In the genomic region with DNA sequence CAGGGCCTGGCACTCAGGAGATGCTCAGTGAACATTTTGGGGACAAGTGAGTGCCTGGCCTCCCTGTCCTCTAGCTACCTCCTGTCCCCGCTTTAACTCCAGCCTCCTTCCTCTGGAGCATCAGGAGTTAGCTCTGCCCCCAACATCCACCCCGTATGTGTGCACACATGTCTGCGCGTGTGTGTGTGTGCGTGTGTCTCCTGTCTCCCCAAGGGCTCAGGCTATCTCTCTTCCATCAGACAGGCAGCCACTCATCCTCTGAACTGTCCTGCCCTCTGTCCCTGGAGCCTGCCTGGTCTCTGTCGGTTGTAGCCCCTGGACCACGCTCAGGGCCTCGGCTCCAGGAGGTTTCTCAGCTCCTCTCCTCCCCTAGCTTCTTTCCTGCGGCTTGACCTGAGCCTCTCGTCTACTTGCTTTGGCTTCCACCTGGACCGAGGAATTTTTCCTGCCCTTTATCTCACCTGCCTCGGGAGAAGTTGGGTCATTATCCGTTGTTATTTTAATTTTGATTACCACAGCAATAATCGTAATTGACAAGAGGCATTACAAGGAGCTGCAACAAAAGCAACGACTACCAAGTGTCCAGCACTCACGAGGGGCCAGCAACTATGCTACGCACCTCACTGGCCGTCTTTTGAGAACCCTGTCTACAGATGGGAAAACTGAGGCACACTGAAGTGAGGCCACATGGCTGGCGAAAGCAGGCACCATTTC, we compare ENCODE assay signal across 22 cellular contexts. TPM values are rescaled to one million over a fixed set of nuclear protein-coding genes. Genes with fewer than 3 reads are reported as not detected.
DNase-seq lines count a peak whose midpoint lies in the region; ATAC-seq, FAIRE-seq and TF ChIP-seq lines count a peak whose summit lies in the region.
"Had no signal": no experiment of that assay in that cellular context is flagged by ENCODE, and none has a peak within 500 bp of the region (broad histone marks: within the 10 kb centered on the region; RNA-seq: fewer than 3 reads in every experiment).

No MANE protein-coding gene starts in this region.

- no peak for TF ChIP-seq RAD21 in HepG2 (CRISPR knock-in tag; IDR thresholded peaks at IDR 0.05)

- H3K27me3 ChIP-seq in HepG2 (ENCODE audit: control insufficient read depth in 1 of 2, insufficient read depth in 2 of 2, low read length in 2 of 2) (no peaks in the 10 kb centered on the region), right lobe of liver (no peaks in the 10 kb centered on the region), lower lobe of right lung (ENCODE audit: low read depth) (no peaks in the 10 kb centered on the region), upper lobe of left lung (no peaks in the 10 kb centered on the region), Karpas-422 (ENCODE audit: low read length) (no peaks in the 10 kb centered on the region)
- H3K27me3 ChIP-seq: foreskin keratinocyte, neural progenitor cell had no signal

- intact Hi-C loops in HepG2 (cut with micrococcal nuclease; ENCODE audit: unreplicated experiment) (no loop called here), right lobe of liver (cut with DNase I) (no loop called here), lower lobe of right lung (cut with DNase I) (no loop called here)

- H2AFZ ChIP-seq in HepG2 (ENCODE audit: low read length), result no peak overlapping the region
- H2AFZ ChIP-seq in Karpas-422 (ENCODE audit: low read length), result no peak overlapping the region
- H2AFZ ChIP-seq: neural progenitor cell had no signal

- no peak for TF ChIP-seq POLR2A in HepG2 (IDR thresholded peaks at IDR 0.05; ENCODE audit: insufficient read depth in 1 of 2, low read depth in 2 of 2, low read length in 2 of 2)
- TF ChIP-seq POLR2A in right lobe of liver (IDR thresholded peaks at IDR 0.05), result no peak
- TF ChIP-seq POLR2A in upper lobe of left lung (IDR thresholded peaks at IDR 0.05), result no peak

- DNase-seq in HepG2 (ENCODE audit: low spot score) (no peak), right lobe of liver (no peak), T-helper 17 cell (no peak), lower lobe of right lung (no peak), upper lobe of left lung (no peak), Karpas-422 (no peak), NCI-H1436 (lab: John Stamatoyannopoulos, UW) (no peak)
- no peak for DNase-seq in activated CD8-positive, alpha-beta memory T cell treated with anti-CD3 and anti-CD28 coated beads, Interleukin-2, amount 10 ng/mL, durations not matched to agents 7 days and 5 days
- DNase-seq: activated CD8-positive, alpha-beta memory T cell treated with anti-CD3 and anti-CD28 coated beads, Interleukin-2, amount 50 U/mL, for 4 hours; Calu3; caudate nucleus; erythroblast; foreskin keratinocyte; GOT3; mesenchymal stem cell; NCI-H1092; NCI-H2029 treated with DMSO at 0.1 percent for 48 hours; tibial artery had no signal

- no peaks in the 10 kb centered on the region for H3K9me3 Mint-ChIP-seq in activated CD8-positive, alpha-beta memory T cell treated with anti-CD3 and anti-CD28 coated beads, Interleukin-2, amount 10 ng/mL, durations not matched to agents 7 days and 5 days (ENCODE audit: low read depth)
- H3K9me3 Mint-ChIP-seq: neural progenitor cell; stimulated activated naive CD8-positive, alpha-beta T cell treated with anti-CD3 and anti-CD28 coated beads, Interleukin-15, Interleukin-2, amounts not matched to agents 100 ng/mL and 50 ng/mL, for 24 hours had no signal

- H3K36me3 ChIP-seq in HepG2 (replicated peaks in 1 of 2; ENCODE audit: control insufficient read depth in 1 of 2, insufficient read depth in 2 of 2, low read length in 2 of 2) (no peaks in the 10 kb centered on the region), right lobe of liver (no peaks in the 10 kb centered on the region), lower lobe of right lung (peaks cover 45% of the 10 kb centered on the region), upper lobe of left lung (peaks cover 5 to 47% (median 24%) of the 10 kb centered on the region in 4 donors), Karpas-422 (ENCODE audit: insufficient read depth, low read length) (no peaks in the 10 kb centered on the region)
- H3K36me3 ChIP-seq: neural progenitor cell had no signal

- H3K79me2 ChIP-seq in HepG2 (ENCODE audit: insufficient read depth, low read length) (no peaks in the 10 kb centered on the region), Karpas-422 (ENCODE audit: low read length) (no peaks in the 10 kb centered on the region)

- H3K36me3 Mint-ChIP-seq in T-helper 17 cell (ENCODE audit: low read depth), result peaks cover 6% of the 10 kb centered on the region
- H3K36me3 Mint-ChIP-seq in activated CD8-positive, alpha-beta memory T cell treated with anti-CD3 and anti-CD28 coated beads, Interleukin-2, amount 10 ng/mL, durations not matched to agents 7 days and 5 days, result no peaks in the 10 kb centered on the region

- BruUV-seq in HepG2 (replicated peaks; lab: Mats Ljungman, UMichigan), result no TSS peak

- no peak for FAIRE-seq in HepG2 (lab: Jason Lieb, UNC)

- in situ Hi-C loops in HepG2 (cut with HindIII; ENCODE audit: extremely low pct_ligation_motif_present, low pct_unique_long_range_greater_than_20kb), result no loop called here

- peak overlapping the region; percentile 76 for H3K4me3 Mint-ChIP-seq in T-helper 17 cell
- no peak overlapping the region for H3K4me3 Mint-ChIP-seq in activated CD8-positive, alpha-beta memory T cell treated with anti-CD3 and anti-CD28 coated beads, Interleukin-2, amount 10 ng/mL, durations not matched to agents 7 days and 5 days
- H3K4me3 Mint-ChIP-seq: neural progenitor cell had no signal

- H3K9me2 ChIP-seq in Karpas-422 (replicated peaks; ENCODE audit: insufficient read depth, low read length), result no peaks in the 10 kb centered on the region

- H3K9ac ChIP-seq in HepG2 (ENCODE audit: insufficient read depth, low read depth, low read length) (no peak overlapping the region), Karpas-422 (ENCODE audit: low read length) (no peak overlapping the region)
- H3K9ac ChIP-seq: neural progenitor cell had no signal

- peak overlapping the region; percentile 47 for H3K27ac Mint-ChIP-seq in T-helper 17 cell
- H3K27ac Mint-ChIP-seq in activated CD8-positive, alpha-beta memory T cell treated with anti-CD3 and anti-CD28 coated beads, Interleukin-2, amount 10 ng/mL, durations not matched to agents 7 days and 5 days, result no peak overlapping the region
- H3K27ac Mint-ChIP-seq: neural progenitor cell; stimulated activated naive CD8-positive, alpha-beta T cell treated with anti-CD3 and anti-CD28 coated beads, Interleukin-15, Interleukin-2, amounts not matched to agents 100 ng/mL and 50 ng/mL, for 24 hours had no signal

- TF ChIP-seq CTCF in HepG2 (CRISPR knock-in tag; IDR thresholded peaks at IDR 0.05) (no peak), right lobe of liver (IDR thresholded peaks at IDR 0.05) (no peak), lower lobe of right lung (IDR thresholded peaks at IDR 0.05) (no peak), upper lobe of left lung (IDR thresholded peaks at IDR 0.05) (no peak)

- no peaks in the 10 kb centered on the region for H4K20me1 ChIP-seq in HepG2 (ENCODE audit: insufficient read depth, low read length)
- H4K20me1 ChIP-seq in Karpas-422 (ENCODE audit: insufficient read depth, low read depth, low read length), result no peaks in the 10 kb centered on the region

- no peak for TF ChIP-seq EP300 in HepG2 (IDR thresholded peaks at IDR 0.05; ENCODE audit: low read depth in 2 of 2, low read length in 2 of 2)
- TF ChIP-seq EP300 in HepG2 (CRISPR knock-in tag; IDR thresholded peaks at IDR 0.05; ENCODE audit: borderline replicate concordance), result no peak
- no peak for TF ChIP-seq EP300 in upper lobe of left lung (IDR thresholded peaks at IDR 0.05)

- H3K27ac ChIP-seq in HepG2 (ENCODE audit: extremely low read length, insufficient read depth, low read length) (no peak overlapping the region), right lobe of liver (no peak overlapping the region), lower lobe of right lung (peak overlapping the region; percentile 71), upper lobe of left lung (peak overlapping the region in 3 of 4 donors; percentile 48 to 80 (median 80)), Karpas-422 (ENCODE audit: low read length) (no peak overlapping the region)
- H3K27ac ChIP-seq: foreskin keratinocyte, neural progenitor cell, RWPE1, tibial artery had no signal

- H3K4me2 ChIP-seq in HepG2 (ENCODE audit: low read depth, low read length) (no peak overlapping the region), Karpas-422 (ENCODE audit: low read depth, low read length, poor library complexity, severe bottlenecking) (no peak overlapping the region)
- H3K4me2 ChIP-seq: neural progenitor cell had no signal

- H3K4me3 ChIP-seq in HepG2 (replicated peaks in 1 of 3; ENCODE audit: insufficient read depth in 1 of 3, low read depth in 2 of 3, low read length in 3 of 3), result no peak overlapping the region
- H3K4me3 ChIP-seq in right lobe of liver, result no peak overlapping the region
- no peak overlapping the region for H3K4me3 ChIP-seq in lower lobe of right lung
- no peak overlapping the region for H3K4me3 ChIP-seq in upper lobe of left lung
- no peak overlapping the region for H3K4me3 ChIP-seq in Karpas-422 (ENCODE audit: low read length)
- H3K4me3 ChIP-seq: neural progenitor cell, skin epidermis, tibial artery had no signal

- H3K4me1 ChIP-seq in HepG2 (ENCODE audit: insufficient read depth, low read length), result no peaks in the 10 kb centered on the region
- H3K4me1 ChIP-seq in right lobe of liver, result no peaks in the 10 kb centered on the region
- peaks cover 20% of the 10 kb centered on the region for H3K4me1 ChIP-seq in lower lobe of right lung
- peaks cover 16 to 25% (median 21%) of the 10 kb centered on the region in 4 donors for H3K4me1 ChIP-seq in upper lobe of left lung
- no peaks in the 10 kb centered on the region for H3K4me1 ChIP-seq in Karpas-422 (ENCODE audit: low read length)
- H3K4me1 ChIP-seq: foreskin keratinocyte, tibial artery had no signal

- CTCF ChIA-PET in HepG2 (lab: Yijun Ruan, JAX; ENCODE audit: low intra/inter-chr PET ratio, low total read pairs), result no interaction called here
- CTCF ChIA-PET in activated CD8-positive, alpha-beta memory T cell treated with anti-CD3 and anti-CD28 coated beads, Interleukin-2, amount 10 ng/mL, durations not matched to agents 7 days and 5 days (lab: Charles Lee), result interaction anchor here (1.0 to 2.9 kb wide), 4 partner anchors 20 to 180 kb away, joined by 3 to 14 read pairs (median 4); a partner anchor contains a TSS

- POLR2A ChIA-PET in HepG2 (lab: Yijun Ruan, JAX), result interaction anchor here (1.1 kb wide), 1 partner anchor 32 kb away, joined by 4 read pairs; a partner anchor contains a TSS

- no peak for ATAC-seq in HepG2
- no peak for ATAC-seq in right lobe of liver
- ATAC-seq in T-helper 17 cell, result no peak
- no peak for ATAC-seq in lower lobe of right lung
- no peak for ATAC-seq in upper lobe of left lung (ENCODE audit: low FRiP score in 2 of 2)
- ATAC-seq in activated CD8-positive, alpha-beta memory T cell treated with anti-CD3 and anti-CD28 coated beads, Interleukin-2, amount 10 ng/mL, durations not matched to agents 7 days and 5 days, result no peak
- ATAC-seq: foreskin keratinocyte had no signal

- WGBS in HepG2 (ENCODE audit: low lambda C conversion rate), result 75% methylated on average over 18 of the region's 19 CpGs
- WGBS in right lobe of liver (ENCODE audit: insufficient coverage, low coverage, low lambda C conversion rate, missing lambda C conversion rate), result 72% methylated on average over 16 of the region's 19 CpGs
- 85 to 89% methylated on average over 19 of the region's 19 CpGs for WGBS in upper lobe of left lung, 2 donors

- H3K4me1 Mint-ChIP-seq in T-helper 17 cell, result peaks cover 30% of the 10 kb centered on the region
- H3K4me1 Mint-ChIP-seq in activated CD8-positive, alpha-beta memory T cell treated with anti-CD3 and anti-CD28 coated beads, Interleukin-2, amount 10 ng/mL, durations not matched to agents 7 days and 5 days, result peaks cover 22% of the 10 kb centered on the region

- H3K9me3 ChIP-seq in HepG2 (ENCODE audit: low read length), result no peaks in the 10 kb centered on the region
- H3K9me3 ChIP-seq in right lobe of liver, result no peaks in the 10 kb centered on the region
- H3K9me3 ChIP-seq in T-helper 17 cell (ENCODE audit: control insufficient read depth, low read length, poor library complexity, severe bottlenecking), result no peaks in the 10 kb centered on the region
- no peaks in the 10 kb centered on the region for H3K9me3 ChIP-seq in lower lobe of right lung
- H3K9me3 ChIP-seq in upper lobe of left lung, result no peaks in the 10 kb centered on the region
- no peaks in the 10 kb centered on the region for H3K9me3 ChIP-seq in Karpas-422 (ENCODE audit: low read length)
- H3K9me3 ChIP-seq: tibial artery had no signal

- no peaks in the 10 kb centered on the region for H3K27me3 Mint-ChIP-seq in T-helper 17 cell
- H3K27me3 Mint-ChIP-seq in activated CD8-positive, alpha-beta memory T cell treated with anti-CD3 and anti-CD28 coated beads, Interleukin-2, amount 10 ng/mL, durations not matched to agents 7 days and 5 days, result no peaks in the 10 kb centered on the region
- H3K27me3 Mint-ChIP-seq: stimulated activated naive CD8-positive, alpha-beta T cell treated with anti-CD3 and anti-CD28 coated beads, Interleukin-15, Interleukin-2, amounts not matched to agents 100 ng/mL and 50 ng/mL, for 24 hours had no signal

RNA-seq across cellular contexts. Expression of a gene that starts 32.0 kb away (rescaled TPM):
- total RNA-seq in HepG2 (2016; rRNA removed; fragmentation: Illumina TruSeq; extraction: Trizol), result 21.9 and 24.8 TPM in 2 replicates
- total RNA-seq in HepG2 (2016; cell fraction: cytosol; rRNA removed; fragmentation: Illumina TruSeq; extraction: Trizol; ENCODE audit: low read depth), result 5.9 and 6.4 TPM in 2 replicates
- total RNA-seq in HepG2 (2016; cell fraction: insoluble cytoplasmic fraction; rRNA removed; fragmentation: Illumina TruSeq; extraction: Trizol), result 20.5 and 24.8 TPM in 2 replicates
- 12.0 and 14.5 TPM in 2 replicates for total RNA-seq in HepG2 (2016; cell fraction: membrane; rRNA removed; fragmentation: Illumina TruSeq; extraction: Trizol)
- total RNA-seq in HepG2 (2016; cell fraction: nucleus; rRNA removed; fragmentation: Illumina TruSeq; extraction: Trizol), result 10.3 and 10.5 TPM in 2 replicates
- 14.8 and 18.2 TPM in 2 replicates for polyA plus RNA-seq in HepG2 (2011; rRNA removed)
- polyA plus RNA-seq in HepG2 (2011; cell fraction: cytosol; rRNA removed), result 13.8 and 19.3 TPM in 2 replicates
- 4.3 and 6.8 TPM in 2 replicates for polyA plus RNA-seq in HepG2 (2011; cell fraction: nucleus; rRNA removed)
- polyA plus RNA-seq in HepG2 (2012), result 6.4 and 10.7 TPM in 2 replicates
- 4.1 TPM in 2 replicates for polyA plus RNA-seq in HepG2 (2016; cell fraction: cytosol; fragmentation: Illumina TruSeq; extraction: Trizol; ENCODE audit: low read depth)
- polyA plus RNA-seq in HepG2 (2016; cell fraction: insoluble cytoplasmic fraction; fragmentation: Illumina TruSeq; extraction: Trizol; ENCODE audit: low read depth), result 26.0 and 31.2 TPM in 2 replicates
- 9.5 and 9.9 TPM in 2 replicates for polyA plus RNA-seq in HepG2 (2016; cell fraction: membrane; fragmentation: Illumina TruSeq; extraction: Trizol; ENCODE audit: low read depth)
- polyA plus RNA-seq in HepG2 (2016; cell fraction: nucleus; fragmentation: Illumina TruSeq; extraction: Trizol; ENCODE audit: insufficient read depth, low read depth), result 24.7 and 25.7 TPM in 2 replicates
- polyA minus RNA-seq in HepG2 (2011; rRNA and poly(A)+ RNA removed; ENCODE audit: low replicate concordance), result 16.4 and 182 TPM in 2 replicates
- 8.5 and 13.4 TPM in 2 replicates for polyA minus RNA-seq in HepG2 (2011; cell fraction: cytosol; rRNA and poly(A)+ RNA removed)
- polyA minus RNA-seq in HepG2 (2011; cell fraction: nucleus; rRNA and poly(A)+ RNA removed), result 3.2 and 3.4 TPM in 2 replicates
- total RNA-seq in right lobe of liver, result 1 to 10 TPM in 2 of 6 experiments, under 1 TPM in 4; 0.24 to 5.3 (median 0.61) TPM
- total RNA-seq in T-helper 17 cell, result 1 to 10 TPM; 1.5 to 1.9 TPM
- 2.6 TPM for total RNA-seq in lower lobe of right lung
- 1 to 10 TPM; 1.2 to 4.9 (median 3.0) TPM for total RNA-seq in upper lobe of left lung
- total RNA-seq in activated CD8-positive, alpha-beta memory T cell treated with anti-CD3 and anti-CD28 coated beads, Interleukin-2, amount 10 ng/mL, durations not matched to agents 7 days and 5 days, result 100 to 1,000 TPM; 117 to 124 TPM
- total RNA-seq in Karpas-422 (2014; rRNA removed; shearing (Covaris generic); ENCODE audit: low replicate concordance), result 27.1 and 34.9 TPM in 2 replicates

RNA-seq across cellular contexts. Expression of a gene that starts 37.6 kb away (rescaled TPM):
- total RNA-seq in HepG2 (2016; rRNA removed; fragmentation: Illumina TruSeq; extraction: Trizol), result 0.41 and 0.49 TPM in 2 replicates
- 0.26 and 0.61 TPM in 2 replicates for total RNA-seq in HepG2 (2016; cell fraction: cytosol; rRNA removed; fragmentation: Illumina TruSeq; extraction: Trizol; ENCODE audit: low read depth)
- total RNA-seq in HepG2 (2016; cell fraction: insoluble cytoplasmic fraction; rRNA removed; fragmentation: Illumina TruSeq; extraction: Trizol), result 0.37 and 0.69 TPM in 2 replicates
- 0.59 and 1.0 TPM in 2 replicates for total RNA-seq in HepG2 (2016; cell fraction: membrane; rRNA removed; fragmentation: Illumina TruSeq; extraction: Trizol)
- total RNA-seq in HepG2 (2016; cell fraction: nucleus; rRNA removed; fragmentation: Illumina TruSeq; extraction: Trizol), result 0.50 and 0.56 TPM in 2 replicates
- 1.7 and 1.9 TPM in 2 replicates for polyA plus RNA-seq in HepG2 (2011; rRNA removed)
- polyA plus RNA-seq in HepG2 (2011; cell fraction: cytosol; rRNA removed), result 0.95 and 1.3 TPM in 2 replicates
- 7.9 and 10.6 TPM in 2 replicates for polyA plus RNA-seq in HepG2 (2011; cell fraction: nucleus; rRNA removed)
- 1.6 and 3.4 TPM in 2 replicates for polyA plus RNA-seq in HepG2 (2012)
- polyA plus RNA-seq in HepG2 (2016; cell fraction: cytosol; fragmentation: Illumina TruSeq; extraction: Trizol; ENCODE audit: low read depth), result 0.20 and 0.24 TPM in 2 replicates
- polyA plus RNA-seq in HepG2 (2016; cell fraction: insoluble cytoplasmic fraction; fragmentation: Illumina TruSeq; extraction: Trizol; ENCODE audit: low read depth), result 1.5 TPM in 2 replicates
- 0.41 and 0.47 TPM in 2 replicates for polyA plus RNA-seq in HepG2 (2016; cell fraction: membrane; fragmentation: Illumina TruSeq; extraction: Trizol; ENCODE audit: low read depth)
- polyA plus RNA-seq in HepG2 (2016; cell fraction: nucleus; fragmentation: Illumina TruSeq; extraction: Trizol; ENCODE audit: insufficient read depth, low read depth), result 1.1 and 1.2 TPM in 2 replicates
- 6.1 and 14.3 TPM in 2 replicates for polyA minus RNA-seq in HepG2 (2011; rRNA and poly(A)+ RNA removed; ENCODE audit: low replicate concordance)
- polyA minus RNA-seq in HepG2 (2011; cell fraction: cytosol; rRNA and poly(A)+ RNA removed), result 0.62 and 0.99 TPM in 2 replicates
- polyA minus RNA-seq in HepG2 (2011; cell fraction: nucleus; rRNA and poly(A)+ RNA removed), result 2.0 and 2.2 TPM in 2 replicates
- total RNA-seq in right lobe of liver, result 1 to 10 TPM in 3 of 6 experiments, under 1 TPM in 3; 0.46 to 4.6 (median 1.3) TPM
- 10 to 100 TPM; 14.9 to 30.8 TPM for total RNA-seq in T-helper 17 cell
- total RNA-seq in lower lobe of right lung, result 28.7 TPM
- total RNA-seq in upper lobe of left lung, result 10 to 100 TPM; 23.5 to 33.2 (median 27.4) TPM
- total RNA-seq in activated CD8-positive, alpha-beta memory T cell treated with anti-CD3 and anti-CD28 coated beads, Interleukin-2, amount 10 ng/mL, durations not matched to agents 7 days and 5 days, result 1 to 10 TPM; 3.7 to 4.3 TPM
- 0.40 and 1.2 TPM in 2 replicates for total RNA-seq in Karpas-422 (2014; rRNA removed; shearing (Covaris generic); ENCODE audit: low replicate concordance)

RNA-seq across cellular contexts. Expression of a gene that starts 50.9 kb away (rescaled TPM):
- 11.0 and 14.0 TPM in 2 replicates for total RNA-seq in HepG2 (2016; rRNA removed; fragmentation: Illumina TruSeq; extraction: Trizol)
- 20.4 and 21.6 TPM in 2 replicates for total RNA-seq in HepG2 (2016; cell fraction: cytosol; rRNA removed; fragmentation: Illumina TruSeq; extraction: Trizol; ENCODE audit: low read depth)
- total RNA-seq in HepG2 (2016; cell fraction: insoluble cytoplasmic fraction; rRNA removed; fragmentation: Illumina TruSeq; extraction: Trizol), result 10.4 and 13.7 TPM in 2 replicates
- total RNA-seq in HepG2 (2016; cell fraction: membrane; rRNA removed; fragmentation: Illumina TruSeq; extraction: Trizol), result 56.9 and 57.5 TPM in 2 replicates
- 13.6 and 18.3 TPM in 2 replicates for total RNA-seq in HepG2 (2016; cell fraction: nucleus; rRNA removed; fragmentation: Illumina TruSeq; extraction: Trizol)
- 18.2 and 22.9 TPM in 2 replicates for polyA plus RNA-seq in HepG2 (2011; rRNA removed)
- 19.3 and 19.7 TPM in 2 replicates for polyA plus RNA-seq in HepG2 (2011; cell fraction: cytosol; rRNA removed)
- 23.6 and 27.0 TPM in 2 replicates for polyA plus RNA-seq in HepG2 (2011; cell fraction: nucleus; rRNA removed)
- 29.4 and 35.6 TPM in 2 replicates for polyA plus RNA-seq in HepG2 (2012)
- 60.1 and 74.1 TPM in 2 replicates for polyA plus RNA-seq in HepG2 (2016; cell fraction: cytosol; fragmentation: Illumina TruSeq; extraction: Trizol; ENCODE audit: low read depth)
- polyA plus RNA-seq in HepG2 (2016; cell fraction: insoluble cytoplasmic fraction; fragmentation: Illumina TruSeq; extraction: Trizol; ENCODE audit: low read depth), result 43.2 and 60.0 TPM in 2 replicates
- 115 and 118 TPM in 2 replicates for polyA plus RNA-seq in HepG2 (2016; cell fraction: membrane; fragmentation: Illumina TruSeq; extraction: Trizol; ENCODE audit: low read depth)
- 46.7 and 48.9 TPM in 2 replicates for polyA plus RNA-seq in HepG2 (2016; cell fraction: nucleus; fragmentation: Illumina TruSeq; extraction: Trizol; ENCODE audit: insufficient read depth, low read depth)
- 29.2 and 31.4 TPM in 2 replicates for polyA minus RNA-seq in HepG2 (2011; rRNA and poly(A)+ RNA removed; ENCODE audit: low replicate concordance)
- 9.8 and 16.4 TPM in 2 replicates for polyA minus RNA-seq in HepG2 (2011; cell fraction: cytosol; rRNA and poly(A)+ RNA removed)
- polyA minus RNA-seq in HepG2 (2011; cell fraction: nucleus; rRNA and poly(A)+ RNA removed), result 9.5 and 17.2 TPM in 2 replicates
- total RNA-seq in right lobe of liver, result 10 to 100 TPM; 54.8 to 87.5 (median 63.1) TPM
- 10 to 100 TPM; 35.2 to 38.5 TPM for total RNA-seq in T-helper 17 cell
- 87.1 TPM for total RNA-seq in lower lobe of right lung
- 100 to 1,000 TPM in 1 of 6 donors, 10 to 100 TPM in 5; 24.1 to 107 (median 51.7) TPM for total RNA-seq in upper lobe of left lung
- total RNA-seq in activated CD8-positive, alpha-beta memory T cell treated with anti-CD3 and anti-CD28 coated beads, Interleukin-2, amount 10 ng/mL, durations not matched to agents 7 days and 5 days, result 10 to 100 TPM; 42.3 to 65.4 TPM
- 24.0 and 26.5 TPM in 2 replicates for total RNA-seq in Karpas-422 (2014; rRNA removed; shearing (Covaris generic); ENCODE audit: low replicate concordance)

Comparison
In these comparisons a context has a peak if more than half of its experiments do, and no peak if none do; other contexts are left out.
1. H3K27ac ChIP-seq: peak in lower lobe of right lung (single experiment) and upper lobe of left lung (3 of 4); none in HepG2 (single experiment), right lobe of liver (0 of 3) and Karpas-422 (single experiment).